ENCODE assay signal across 11 cellular contexts in the genomic region with DNA sequence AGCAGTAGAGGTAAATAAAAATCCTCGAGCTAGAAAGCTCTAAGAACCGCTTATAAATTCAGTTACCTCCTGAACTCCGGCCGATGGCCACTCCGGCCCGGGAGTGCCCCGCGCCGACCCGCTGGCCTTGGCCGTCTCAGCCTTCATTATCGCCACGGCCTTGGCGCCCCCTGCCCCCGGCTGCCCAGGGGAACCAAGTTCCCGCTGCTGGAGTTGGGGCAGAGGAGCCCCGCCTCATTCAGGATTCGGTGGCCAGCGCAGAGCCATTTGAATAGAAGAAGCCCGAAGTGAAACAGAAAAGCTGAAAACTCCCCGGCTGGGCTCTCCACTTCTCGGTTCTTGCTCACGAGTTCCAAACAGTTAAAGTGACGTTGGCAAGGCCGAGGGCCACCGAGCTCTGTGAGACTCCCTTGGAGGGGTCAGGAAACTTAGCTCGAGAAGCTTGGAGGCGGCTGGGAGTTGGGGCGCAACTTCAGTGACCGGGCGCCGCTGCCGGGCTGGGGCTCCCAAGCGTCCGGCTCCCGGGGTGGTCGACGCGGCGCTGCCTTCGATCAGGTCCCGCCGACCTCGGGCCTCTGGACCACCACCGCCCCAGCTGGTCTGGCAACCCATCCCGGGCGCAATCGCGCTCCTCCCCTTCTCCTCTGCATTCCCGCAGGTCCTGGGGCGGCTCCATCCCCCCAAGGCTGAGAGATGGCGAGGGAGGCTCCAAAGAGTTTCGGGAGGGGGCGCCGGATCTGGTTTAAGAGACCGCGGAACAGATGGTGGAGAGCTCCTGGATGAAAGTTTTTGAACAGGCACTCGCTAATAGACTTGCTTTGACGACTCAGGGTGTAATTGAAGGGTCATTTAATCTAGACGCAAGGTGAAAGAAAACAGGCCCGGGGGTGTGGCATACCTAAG. TPM values are rescaled to one million over a fixed set of nuclear protein-coding genes. Genes with fewer than 3 reads are reported as not detected.
A peak's percentile ranks its signal among the peaks of the same experiment; 100 is the strongest.
DNase-seq lines count a peak whose midpoint lies in the region; ATAC-seq and TF ChIP-seq lines count a peak whose summit lies in the region.
"Had no signal": no experiment of that assay in that cellular context is flagged by ENCODE, and none has a peak within 500 bp of the region (broad histone marks: within the 10 kb centered on the region; RNA-seq: fewer than 3 reads in every experiment).

No MANE protein-coding gene starts in this region.

- H3K9me3 Mint-ChIP-seq in effector memory CD8-positive, alpha-beta T cell: peaks cover 5 to 7% of the 10 kb centered on the region in 2 donors

- H3K4me3 ChIP-seq in GM12865 (ENCODE audit: low read depth, low read length): peak overlapping the region; percentile 50
- H3K4me3 ChIP-seq in foreskin fibroblast (ENCODE audit: low read depth in 1 of 2, low read length in 2 of 2): peak overlapping the region; percentile 25 to 55
- H3K4me3 ChIP-seq in psoas muscle: peak overlapping the region; percentile 49
- H3K4me3 ChIP-seq in A673 (ENCODE audit: low read depth, low read length, poor library complexity, severe bottlenecking): no peak overlapping the region

- H3K9me3 ChIP-seq in psoas muscle (no peaks in the 10 kb centered on the region), A673 (ENCODE audit: low read depth, low read length, poor library complexity, severe bottlenecking) (no peaks in the 10 kb centered on the region)

- ATAC-seq in psoas muscle (no peak), HG02970 (IDR thresholded peaks at IDR 0.05; ENCODE audit: low FRiP score, unreplicated experiment) (no peak)
- no peak for ATAC-seq in effector memory CD8-positive, alpha-beta T cell (replicated peaks)

- H3K27me3 ChIP-seq in psoas muscle (ENCODE audit: insufficient read depth in 3 of 3, low read length in 2 of 3) (peaks cover 0 to 100% (median 36%) of the 10 kb centered on the region in 3 donors), A673 (replicated peaks; ENCODE audit: insufficient read depth, low read depth, low read length, poor library complexity) (peaks cover 3% of the 10 kb centered on the region)

- H3K27me3 Mint-ChIP-seq in effector memory CD8-positive, alpha-beta T cell: peaks cover 41 to 78% of the 10 kb centered on the region in 2 donors

- H3K4me1 Mint-ChIP-seq in effector memory CD8-positive, alpha-beta T cell (ENCODE audit: low read depth in 2 of 2): no peaks in the 10 kb centered on the region

- POLR2A ChIA-PET in A673 (lab: Charles Lee; ENCODE audit: low non-redundant PET): interaction anchor here (0.6 kb wide), 1 partner anchor 23 kb away, joined by 3 read pairs; no protein-coding TSS in a partner anchor

- no peak overlapping the region for H3K4me3 Mint-ChIP-seq in effector memory CD8-positive, alpha-beta T cell

- CTCF ChIA-PET in A673 (lab: Charles Lee): no interaction called here

- DNase-seq in GM12865 (ENCODE audit: low read depth) (peak; percentile 43), KBM-7 (peak; percentile 14), foreskin fibroblast (peak in 1 of 2 donors; percentile 17), psoas muscle (no peak), A673 (ENCODE audit: low spot score) (no peak)
- no peak for DNase-seq in effector memory CD8-positive, alpha-beta T cell
- DNase-seq in effector CD4-positive, alpha-beta T cell: no peak
- DNase-seq: activated T-cell treated with anti-CD3 and anti-CD28 coated beads for 4 hours, NCI-H1092 treated with DMSO at 0.1 percent for 48 hours, small intestine had no signal

- in situ Hi-C loops in KBM-7 (cut with MboI; ENCODE audit: low pct_unique_long_range_greater_than_20kb, low sequenced_read_pairs): no loop called here

- 5 to 8% (median 6%) methylated on average over 59 to 61 of the region's 61 CpGs for WGBS in psoas muscle, 3 donors

- peaks cover 7% of the 10 kb centered on the region for H3K4me1 ChIP-seq in psoas muscle
- H3K4me1 ChIP-seq in A673 (ENCODE audit: insufficient read depth, low read length, poor library complexity, severe bottlenecking): peaks cover 42% of the 10 kb centered on the region

- no peak overlapping the region for H3K27ac Mint-ChIP-seq in effector memory CD8-positive, alpha-beta T cell

- H3K36me3 Mint-ChIP-seq in effector memory CD8-positive, alpha-beta T cell (ENCODE audit: insufficient read depth): no peaks in the 10 kb centered on the region

- H3K36me3 ChIP-seq in psoas muscle (ENCODE audit: insufficient read depth in 1 of 2, low read depth in 1 of 2) (no peaks in the 10 kb centered on the region), A673 (ENCODE audit: insufficient read depth, low read length, poor library complexity, severe bottlenecking) (peaks cover 45% of the 10 kb centered on the region)

- H3K27ac ChIP-seq in psoas muscle: no peak overlapping the region
- no peak overlapping the region for H3K27ac ChIP-seq in A673 (ENCODE audit: low read depth, low read length, poor library complexity, severe bottlenecking)

- no TSS peak for BruUV-seq in A673 (replicated peaks; lab: Mats Ljungman, UMichigan)

- intact Hi-C loops in psoas muscle (cut with DNase I): no loop called here
- intact Hi-C loops in A673 (cut with micrococcal nuclease; ENCODE audit: unreplicated experiment): no loop called here

- TF ChIP-seq CTCF in GM12865 (IDR thresholded peaks at IDR 0.05; ENCODE audit: insufficient read depth, low read depth, low read length, missing control alignments) (no peak), foreskin fibroblast (IDR thresholded peaks at IDR 0.05; ENCODE audit: low read depth, low read length) (no peak), psoas muscle (IDR thresholded peaks at IDR 0.05) (no peak), A673 (conservative IDR thresholded peaks at IDR 0.05; ENCODE audit: low read depth, low read length) (no peak)

RNA-seq across cellular contexts. Expression of a gene that starts 5.8 kb away (rescaled TPM):
- total RNA-seq in psoas muscle: under 1 TPM in 1 of 4 donors, not detected in 3; 0.19 TPM
- polyA plus RNA-seq in psoas muscle: not detected
- 85.9 and 114 TPM in 2 replicates for total RNA-seq in A673 (2021)
- polyA plus RNA-seq: small intestine had no signal

Comparison
In these comparisons a context has a peak if more than half of its experiments do, and no peak if none do; other contexts are left out.
1. DNase-seq: peak in GM12865 (single experiment) and KBM-7 (single experiment); none in psoas muscle (0 of 2), effector memory CD8-positive, alpha-beta T cell (0 of 3), A673 (single experiment) and effector CD4-positive, alpha-beta T cell (single experiment).
2. RNA of a gene that starts 5.8 kb away (total RNA-seq): 85.9 to 114 TPM in A673; 0.19 TPM in psoas muscle; every median in the first group is over 10 times any median in the second.